ENCODE assay signal across 10 cellular contexts in genomic region chr7:38317457-38318037, GRCh38.
DNase-seq lines count a peak whose midpoint lies in the region; ATAC-seq and TF ChIP-seq lines count a peak whose summit lies in the region.
"Had no signal": no experiment of that assay in that cellular context is flagged by ENCODE, and none has a peak within 500 bp of the region (broad histone marks: within the 10 kb centered on the region; RNA-seq: fewer than 3 reads in every experiment).

No MANE protein-coding gene starts in this region.

- H2AFZ ChIP-seq in neuronal stem cell (ENCODE audit: low read length): no peak overlapping the region

- CTCF ChIA-PET in activated CD8-positive, alpha-beta T cell treated with anti-CD3 and anti-CD28 coated beads for 36 hours (lab: Charles Lee): interaction anchor here (1.1 to 7.8 kb wide), 11 partner anchors 9 to 209 kb away, joined by 3 to 69 read pairs (median 7); no protein-coding TSS in a partner anchor
- CTCF ChIA-PET in HEK293T (lab: Yijun Ruan, JAX): interaction anchor here (0.8 to 4.4 kb wide), 5 partner anchors 18 to 746 kb away, joined by 3 to 40 read pairs (median 5); no protein-coding TSS in a partner anchor

- no peak overlapping the region for H2BK5ac ChIP-seq in neuronal stem cell (ENCODE audit: low read length)

- POLR2A ChIA-PET in activated CD8-positive, alpha-beta T cell treated with anti-CD3 and anti-CD28 coated beads for 36 hours (lab: Charles Lee): interaction anchor here (1.3 kb wide), 1 partner anchor 43 kb away, joined by 3 read pairs; no protein-coding TSS in a partner anchor
- POLR2A ChIA-PET in HEK293T (lab: Yijun Ruan, JAX): no interaction called here

- H3K36me3 Mint-ChIP-seq in activated CD8-positive, alpha-beta T cell treated with anti-CD3 and anti-CD28 coated beads for 36 hours (ENCODE audit: low read depth): no peaks in the 10 kb centered on the region
- H3K36me3 Mint-ChIP-seq in stimulated activated memory B cell treated with anti-CD40 and anti-IgM and Interleukin-4, amounts not matched to agents 10 μg/mL and 1 μg/mL and 100 μg/mL, for 72 hours: no peaks in the 10 kb centered on the region

- intact Hi-C loops in activated CD8-positive, alpha-beta T cell treated with anti-CD3 and anti-CD28 coated beads for 36 hours (cut with micrococcal nuclease): loop anchor here (5.0 kb wide), 2 partner anchors 85 to 210 kb away; no protein-coding TSS in a partner anchor

- no peak overlapping the region for H2BK12ac ChIP-seq in neuronal stem cell (ENCODE audit: low read length)

- H3K9me3 ChIP-seq in neuronal stem cell (replicated peaks in 1 of 2; ENCODE audit: control insufficient read depth in 2 of 2, insufficient read depth in 1 of 2, low read depth in 1 of 2, low read length in 2 of 2): peaks cover 0 to 2% of the 10 kb centered on the region in 2 donors

- no peaks in the 10 kb centered on the region for H3K9me3 Mint-ChIP-seq in activated CD8-positive, alpha-beta T cell treated with anti-CD3 and anti-CD28 coated beads for 36 hours
- H3K9me3 Mint-ChIP-seq in stimulated activated memory B cell treated with anti-CD40 and anti-IgM and Interleukin-4, amounts not matched to agents 10 μg/mL and 1 μg/mL and 100 μg/mL, for 72 hours: no peaks in the 10 kb centered on the region
- H3K9me3 Mint-ChIP-seq: dendritic cell treated with granulocyte-macrophage colony-stimulating factor and Interleukin-4, amounts not matched to agents 40 ng/mL and 50 ng/mL, for 4 days had no signal

- no peak overlapping the region for H3K27ac ChIP-seq in neuronal stem cell (replicated peaks; ENCODE audit: low read length)

- peak overlapping the region; percentile 86 for H3K27ac Mint-ChIP-seq in activated CD8-positive, alpha-beta T cell treated with anti-CD3 and anti-CD28 coated beads for 36 hours
- H3K27ac Mint-ChIP-seq in stimulated activated memory B cell treated with anti-CD40 and anti-IgM and Interleukin-4, amounts not matched to agents 10 μg/mL and 1 μg/mL and 100 μg/mL, for 72 hours: no peak overlapping the region
- H3K27ac Mint-ChIP-seq: dendritic cell treated with granulocyte-macrophage colony-stimulating factor and Interleukin-4, amounts not matched to agents 40 ng/mL and 50 ng/mL, for 4 days had no signal

- peak overlapping the region; percentile 10 for H2AK5ac ChIP-seq in neuronal stem cell (ENCODE audit: low read depth, low read length)

- peak overlapping the region; percentile 24 for H2BK15ac ChIP-seq in neuronal stem cell (ENCODE audit: low read length)

- H3K79me1 ChIP-seq in neuronal stem cell (ENCODE audit: low read depth, low read length): no peaks in the 10 kb centered on the region

- ATAC-seq in HG03565 (IDR thresholded peaks at IDR 0.05; ENCODE audit: unreplicated experiment): peak; percentile 31
- ATAC-seq in activated CD8-positive, alpha-beta T cell treated with anti-CD3 and anti-CD28 coated beads for 36 hours: peak; percentile 42
- no peak for ATAC-seq in stimulated activated memory B cell treated with anti-CD40 and anti-IgM and Interleukin-4, amounts not matched to agents 10 μg/mL and 1 μg/mL and 100 μg/mL, for 72 hours

- no peak overlapping the region for H3K9ac ChIP-seq in neuronal stem cell (ENCODE audit: low read depth, low read length, poor library complexity)

- H3K4me1 ChIP-seq in neuronal stem cell (ENCODE audit: control insufficient read depth in 2 of 2, insufficient read depth in 1 of 2, low read depth in 1 of 2, low read length in 2 of 2): peaks cover 0 to 2% of the 10 kb centered on the region in 2 donors

- no CpG with 5 or more reads among the region's 11 CpGs for WGBS in neuronal stem cell (ENCODE audit: extremely low coverage in 2 of 2, insufficient read length in 2 of 2, insufficient replicate concordance in 1 of 2), 2 donors

- H3K36me3 ChIP-seq in neuronal stem cell (replicated peaks in 1 of 2; ENCODE audit: control insufficient read depth in 2 of 2, insufficient read depth in 2 of 2, low read length in 2 of 2): no peaks in the 10 kb centered on the region

- DNase-seq in GF-D8 (lab: John Stamatoyannopoulos, UW) (peak; percentile 77), neuronal stem cell (ENCODE audit: low spot score) (no peak), retina (no peak), HEK293T (ENCODE audit: extremely low spot score) (no peak), occipital lobe (lab: John Stamatoyannopoulos, UW) (no peak)
- peak; percentile 52 for DNase-seq in activated CD8-positive, alpha-beta T cell treated with anti-CD3 and anti-CD28 coated beads for 36 hours
- DNase-seq: activated CD4-positive, alpha-beta T cell treated with anti-CD3 and anti-CD28 coated beads, Interleukin-2, amount 50 U/mL, for 48 hours had no signal

- no peaks in the 10 kb centered on the region for H3K27me3 Mint-ChIP-seq in activated CD8-positive, alpha-beta T cell treated with anti-CD3 and anti-CD28 coated beads for 36 hours
- H3K27me3 Mint-ChIP-seq in stimulated activated memory B cell treated with anti-CD40 and anti-IgM and Interleukin-4, amounts not matched to agents 10 μg/mL and 1 μg/mL and 100 μg/mL, for 72 hours: peaks cover 18% of the 10 kb centered on the region

- no peak overlapping the region for H3K23ac ChIP-seq in neuronal stem cell (ENCODE audit: low read depth, low read length, poor library complexity)

- H3K4me3 Mint-ChIP-seq in activated CD8-positive, alpha-beta T cell treated with anti-CD3 and anti-CD28 coated beads for 36 hours: peak overlapping the region; percentile 66
- H3K4me3 Mint-ChIP-seq in stimulated activated memory B cell treated with anti-CD40 and anti-IgM and Interleukin-4, amounts not matched to agents 10 μg/mL and 1 μg/mL and 100 μg/mL, for 72 hours: no peak overlapping the region
- H3K4me3 Mint-ChIP-seq: dendritic cell treated with granulocyte-macrophage colony-stimulating factor and Interleukin-4, amounts not matched to agents 40 ng/mL and 50 ng/mL, for 4 days had no signal

- no peak overlapping the region for H3K4ac ChIP-seq in neuronal stem cell (ENCODE audit: low read length)

- no peak overlapping the region for H3K4me2 ChIP-seq in neuronal stem cell (ENCODE audit: insufficient read depth, low read length, poor library complexity, severe bottlenecking)

- no peak overlapping the region for H4K8ac ChIP-seq in neuronal stem cell (ENCODE audit: low read depth, low read length)

- no peak overlapping the region for H2BK120ac ChIP-seq in neuronal stem cell (ENCODE audit: low read depth, low read length)

- H4K91ac ChIP-seq in neuronal stem cell (ENCODE audit: low read depth, low read length, poor library complexity): no peak overlapping the region

- peaks cover 0 to 4% (median 2%) of the 10 kb centered on the region in 3 experiments for H3K27me3 ChIP-seq in neuronal stem cell (ENCODE audit: control insufficient read depth in 3 of 3, insufficient read depth in 3 of 3, low read depth in 1 of 3, low read length in 3 of 3)

- H3K4me3 ChIP-seq in neuronal stem cell (ENCODE audit: low read length in 2 of 2): no peak overlapping the region

- TF ChIP-seq CTCF in activated CD8-positive, alpha-beta T cell treated with anti-CD3 and anti-CD28 coated beads for 36 hours (IDR thresholded peaks at IDR 0.05): no peak

- H3K4me1 Mint-ChIP-seq in activated CD8-positive, alpha-beta T cell treated with anti-CD3 and anti-CD28 coated beads for 36 hours (ENCODE audit: low read depth): peaks cover 58% of the 10 kb centered on the region
- H3K4me1 Mint-ChIP-seq in stimulated activated memory B cell treated with anti-CD40 and anti-IgM and Interleukin-4, amounts not matched to agents 10 μg/mL and 1 μg/mL and 100 μg/mL, for 72 hours: peaks cover 6% of the 10 kb centered on the region

- H3K14ac ChIP-seq in neuronal stem cell (ENCODE audit: low read length): no peak overlapping the region

- H3K18ac ChIP-seq in neuronal stem cell (ENCODE audit: low read length): peak overlapping the region; percentile 63

TF ChIP-seq in HEK293T, 16 proteins besides CTCF, POLR2A, EP300 and RAD21:
- no peak for TF ChIP-seq L3MBTL2 (conservative IDR thresholded peaks at IDR 0.05)
- TF ChIP-seq ZNF384 (IDR thresholded peaks at IDR 0.05): no peak

Comparison
In these comparisons a context has a peak if more than half of its experiments do, and no peak if none do; other contexts are left out.
1. DNase-seq: peak in GF-D8 (single experiment) and activated CD8-positive, alpha-beta T cell treated with anti-CD3 and anti-CD28 coated beads for 36 hours (single experiment); none in neuronal stem cell (single experiment), retina (single experiment), HEK293T (single experiment) and occipital lobe (single experiment).